Comparison of ENCODE assay signal across 20 cellular contexts in the genomic region with DNA sequence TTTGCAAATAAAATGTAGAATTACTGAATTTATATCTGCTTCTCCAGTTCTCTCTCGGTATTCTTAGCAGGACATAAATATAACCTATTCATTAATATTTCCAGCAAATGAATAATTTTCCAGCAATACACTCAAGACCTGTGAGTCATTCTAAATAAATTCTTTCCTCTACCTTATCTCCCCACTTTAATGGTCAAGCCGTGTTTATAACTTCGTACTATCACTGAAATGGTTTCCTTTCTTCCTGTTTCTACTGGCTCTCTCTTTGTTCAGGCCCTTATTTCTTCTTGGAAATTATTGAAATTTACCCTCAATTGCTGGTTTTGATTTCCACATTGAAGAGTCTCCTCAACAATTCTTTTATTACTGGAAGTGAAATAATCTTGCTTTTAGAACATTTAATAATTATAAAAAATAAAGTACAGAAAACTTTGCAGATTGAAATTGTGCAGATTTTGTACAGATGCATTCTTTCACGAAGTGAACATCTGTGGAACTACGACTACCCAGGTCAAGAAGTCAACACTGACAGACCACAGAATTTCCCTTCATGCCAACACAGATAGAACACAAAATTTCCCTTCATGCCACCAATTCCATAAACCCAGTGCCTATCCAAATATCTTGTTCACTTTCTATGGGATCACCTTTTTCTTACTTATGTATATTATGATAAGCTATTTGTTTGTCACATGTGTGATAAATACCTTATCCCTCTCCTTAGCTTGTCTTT.
A peak's percentile ranks its signal among the peaks of the same experiment; 100 is the strongest.
DNase-seq lines count a peak whose midpoint lies in the region; ATAC-seq and TF ChIP-seq lines count a peak whose summit lies in the region.
"Had no signal": no experiment of that assay in that cellular context is flagged by ENCODE, and none has a peak within 500 bp of the region (broad histone marks: within the 10 kb centered on the region; RNA-seq: fewer than 3 reads in every experiment).

No MANE protein-coding gene starts in this region.

- H3K4me1 Mint-ChIP-seq in endodermal cell (peaks cover 4% of the 10 kb centered on the region), mesothelial cell of epicardium (peaks cover 37% of the 10 kb centered on the region)
- H3K4me1 Mint-ChIP-seq in activated T-helper 17 cell treated with anti-CD3 and anti-CD28 coated beads, Interleukin-2, amount 50 U/mL, for 72 hours: no peaks in the 10 kb centered on the region
- H3K4me1 Mint-ChIP-seq: activated CD8-positive, alpha-beta memory T cell treated with anti-CD3 and anti-CD28 coated beads, Interleukin-2, amount 10 ng/mL, durations not matched to agents 7 days and 5 days; naive thymus-derived CD4-positive, alpha-beta T cell had no signal

- H3K27me3 Mint-ChIP-seq in endodermal cell (ENCODE audit: insufficient read depth) (no peaks in the 10 kb centered on the region), mesothelial cell of epicardium (ENCODE audit: low read depth) (no peaks in the 10 kb centered on the region)
- no peaks in the 10 kb centered on the region for H3K27me3 Mint-ChIP-seq in activated T-helper 17 cell treated with anti-CD3 and anti-CD28 coated beads, Interleukin-2, amount 50 U/mL, for 72 hours
- H3K27me3 Mint-ChIP-seq: activated CD8-positive, alpha-beta memory T cell treated with anti-CD3 and anti-CD28 coated beads, Interleukin-2, amount 10 ng/mL, durations not matched to agents 7 days and 5 days; naive thymus-derived CD4-positive, alpha-beta T cell; stimulated activated naive CD8-positive, alpha-beta T cell treated with anti-CD3 and anti-CD28 coated beads, Interleukin-15, Interleukin-2, amounts not matched to agents 100 ng/mL and 50 ng/mL, for 24 hours had no signal

- H3K27ac ChIP-seq in Panc1 (ENCODE audit: low read length) (peak overlapping the region; percentile 63), endodermal cell (ENCODE audit: low read depth, low read length) (peak overlapping the region; percentile 32), suprapubic skin (no peak overlapping the region)
- H3K27ac ChIP-seq: prostate gland had no signal

- H3K36me3 Mint-ChIP-seq in endodermal cell (ENCODE audit: low read depth) (no peaks in the 10 kb centered on the region), mesothelial cell of epicardium (no peaks in the 10 kb centered on the region)
- H3K36me3 Mint-ChIP-seq in activated T-helper 17 cell treated with anti-CD3 and anti-CD28 coated beads, Interleukin-2, amount 50 U/mL, for 72 hours (ENCODE audit: low read depth): no peaks in the 10 kb centered on the region
- H3K36me3 Mint-ChIP-seq: activated CD8-positive, alpha-beta memory T cell treated with anti-CD3 and anti-CD28 coated beads, Interleukin-2, amount 10 ng/mL, durations not matched to agents 7 days and 5 days; naive thymus-derived CD4-positive, alpha-beta T cell had no signal

- TF ChIP-seq CTCF in Panc1 (IDR thresholded peaks at IDR 0.05): no peak
- TF ChIP-seq CTCF in endodermal cell (conservative IDR thresholded peaks at IDR 0.05): no peak
- no peak for TF ChIP-seq CTCF in mesothelial cell of epicardium (IDR thresholded peaks at IDR 0.05; ENCODE audit: unreplicated experiment)
- TF ChIP-seq CTCF in suprapubic skin (IDR thresholded peaks at IDR 0.05): no peak

- H3K4me1 ChIP-seq in Panc1 (ENCODE audit: control insufficient read depth, insufficient read depth, low read length) (peaks cover 8% of the 10 kb centered on the region), endodermal cell (ENCODE audit: control insufficient read depth, insufficient read depth, low read length) (no peaks in the 10 kb centered on the region), suprapubic skin (no peaks in the 10 kb centered on the region)
- H3K4me1 ChIP-seq: prostate gland had no signal

- H3K9me3 ChIP-seq in Panc1 (ENCODE audit: control insufficient read depth, insufficient read depth, low read depth, low read length) (no peaks in the 10 kb centered on the region), endodermal cell (ENCODE audit: control insufficient read depth, low read length) (no peaks in the 10 kb centered on the region), suprapubic skin (no peaks in the 10 kb centered on the region)
- H3K9me3 ChIP-seq: prostate gland had no signal

- H3K36me3 ChIP-seq in Panc1 (ENCODE audit: control insufficient read depth, insufficient read depth, low read length): no peaks in the 10 kb centered on the region
- H3K36me3 ChIP-seq in endodermal cell (ENCODE audit: control insufficient read depth, insufficient read depth, low read length): no peaks in the 10 kb centered on the region
- H3K36me3 ChIP-seq in suprapubic skin: no peaks in the 10 kb centered on the region
- H3K36me3 ChIP-seq: prostate gland had no signal

- 87 to 93% methylated on average over 4 to 5 of the region's 5 CpGs for WGBS in endodermal cell (ENCODE audit: insufficient coverage in 1 of 2, insufficient read length in 1 of 2), 2 experiments
- 74% methylated on average over 5 of the region's 5 CpGs for WGBS in suprapubic skin

- in situ Hi-C loops in Panc1 (cut with HindIII; ENCODE audit: low pct_unique_long_range_greater_than_20kb, low sequenced_read_pairs): no loop called here

- ATAC-seq in Panc1 (peak; percentile 75), HG02763 (IDR thresholded peaks at IDR 0.05; ENCODE audit: unreplicated experiment) (no peak)
- ATAC-seq in activated T-helper 17 cell treated with anti-CD3 and anti-CD28 coated beads, Interleukin-2, amount 50 U/mL, for 72 hours (replicated peaks): no peak
- ATAC-seq: activated CD4-positive, CD25-positive, alpha-beta regulatory T cell treated with anti-CD3 and anti-CD28 coated beads, Interleukin-2, amount 50 U/mL, for 24 hours; activated CD8-positive, alpha-beta memory T cell treated with anti-CD3 and anti-CD28 coated beads, Interleukin-2, amount 10 ng/mL, durations not matched to agents 7 days and 5 days; GM12878; naive thymus-derived CD4-positive, alpha-beta T cell had no signal

- no peak for TF ChIP-seq POLR2A in suprapubic skin (IDR thresholded peaks at IDR 0.05)

- POLR2A ChIA-PET in Panc1 (lab: Charles Lee): no interaction called here

- CTCF ChIA-PET in Panc1 (lab: Charles Lee): no interaction called here

- DNase-seq in COLO829 (ENCODE audit: low spot score) (peak; percentile 6), Panc1 (ENCODE audit: low read depth, low spot score) (no peak), endodermal cell (no peak), mesothelial cell of epicardium (ENCODE audit: low spot score in 2 of 2, unreplicated experiment in 2 of 2) (no peak), suprapubic skin (ENCODE audit: low spot score in 2 of 2) (no peak)
- DNase-seq in activated CD4-positive, alpha-beta T cell treated with anti-CD3 and anti-CD28 coated beads, Interleukin-2, amount 50 U/mL, for 4 hours: no peak
- DNase-seq: activated CD8-positive, alpha-beta memory T cell treated with anti-CD3 and anti-CD28 coated beads, Interleukin-2, amount 10 ng/mL, durations not matched to agents 7 days and 5 days; activated gamma-delta T cell; effector CD4-positive, alpha-beta T cell; naive thymus-derived CD4-positive, alpha-beta T cell; NCI-H1436 treated with DMSO at 0.1 percent for 48 hours; NCI-H345; SHP77 treated with DMSO at 0.1 percent for 48 hours; stimulated activated CD4-positive, alpha-beta T cell treated with anti-CD3 and anti-CD28 coated beads, Interleukin-15, amount 100 ng/mL, for 24 hours had no signal

- TF ChIP-seq EP300 in suprapubic skin (IDR thresholded peaks at IDR 0.05): no peak

- no TSS peak for BruUV-seq in Panc1 (replicated peaks; lab: Mats Ljungman, UMichigan)

- intact Hi-C loops in Panc1 (cut with micrococcal nuclease; ENCODE audit: unreplicated experiment): loop anchor here (5.0 to 10.0 kb wide), 2 partner anchors 203 to 204 kb away; no protein-coding TSS in a partner anchor

- no peaks in the 10 kb centered on the region for H3K27me3 ChIP-seq in Panc1 (ENCODE audit: control insufficient read depth, insufficient read depth, low read length)
- no peaks in the 10 kb centered on the region for H3K27me3 ChIP-seq in endodermal cell (ENCODE audit: control insufficient read depth, insufficient read depth, low read length, poor library complexity, severe bottlenecking)
- no peaks in the 10 kb centered on the region for H3K27me3 ChIP-seq in suprapubic skin

- H3K9me3 Mint-ChIP-seq in endodermal cell (no peaks in the 10 kb centered on the region), mesothelial cell of epicardium (peaks cover 12% of the 10 kb centered on the region)
- peaks cover 11% of the 10 kb centered on the region for H3K9me3 Mint-ChIP-seq in activated T-helper 17 cell treated with anti-CD3 and anti-CD28 coated beads, Interleukin-2, amount 50 U/mL, for 72 hours

- no peak overlapping the region for H3K9ac ChIP-seq in endodermal cell (ENCODE audit: extremely low read depth, low read length, poor library complexity, severe bottlenecking)

- H3K4me3 ChIP-seq in Panc1 (ENCODE audit: low read depth in 2 of 2, low read length in 2 of 2) (no peak overlapping the region), endodermal cell (ENCODE audit: low read length) (no peak overlapping the region), suprapubic skin (no peak overlapping the region)
- H3K4me3 ChIP-seq: GM12878, prostate gland had no signal

- H3K4me3 Mint-ChIP-seq in endodermal cell: no peak overlapping the region
- no peak overlapping the region for H3K4me3 Mint-ChIP-seq in mesothelial cell of epicardium
- no peak overlapping the region for H3K4me3 Mint-ChIP-seq in activated T-helper 17 cell treated with anti-CD3 and anti-CD28 coated beads, Interleukin-2, amount 50 U/mL, for 72 hours
- H3K4me3 Mint-ChIP-seq: activated CD8-positive, alpha-beta memory T cell treated with anti-CD3 and anti-CD28 coated beads, Interleukin-2, amount 10 ng/mL, durations not matched to agents 7 days and 5 days; naive thymus-derived CD4-positive, alpha-beta T cell; stimulated activated naive CD8-positive, alpha-beta T cell treated with anti-CD3 and anti-CD28 coated beads, Interleukin-15, Interleukin-2, amounts not matched to agents 100 ng/mL and 50 ng/mL, for 24 hours had no signal

- H3K27ac Mint-ChIP-seq in endodermal cell: no peak overlapping the region
- H3K27ac Mint-ChIP-seq in mesothelial cell of epicardium: peak overlapping the region; percentile 77
- no peak overlapping the region for H3K27ac Mint-ChIP-seq in activated T-helper 17 cell treated with anti-CD3 and anti-CD28 coated beads, Interleukin-2, amount 50 U/mL, for 72 hours
- H3K27ac Mint-ChIP-seq: activated CD8-positive, alpha-beta memory T cell treated with anti-CD3 and anti-CD28 coated beads, Interleukin-2, amount 10 ng/mL, durations not matched to agents 7 days and 5 days; naive thymus-derived CD4-positive, alpha-beta T cell; stimulated activated naive CD8-positive, alpha-beta T cell treated with anti-CD3 and anti-CD28 coated beads, Interleukin-15, Interleukin-2, amounts not matched to agents 100 ng/mL and 50 ng/mL, for 24 hours had no signal
